Comparison of ENCODE assay signal across 21 cellular contexts in the genomic region with DNA sequence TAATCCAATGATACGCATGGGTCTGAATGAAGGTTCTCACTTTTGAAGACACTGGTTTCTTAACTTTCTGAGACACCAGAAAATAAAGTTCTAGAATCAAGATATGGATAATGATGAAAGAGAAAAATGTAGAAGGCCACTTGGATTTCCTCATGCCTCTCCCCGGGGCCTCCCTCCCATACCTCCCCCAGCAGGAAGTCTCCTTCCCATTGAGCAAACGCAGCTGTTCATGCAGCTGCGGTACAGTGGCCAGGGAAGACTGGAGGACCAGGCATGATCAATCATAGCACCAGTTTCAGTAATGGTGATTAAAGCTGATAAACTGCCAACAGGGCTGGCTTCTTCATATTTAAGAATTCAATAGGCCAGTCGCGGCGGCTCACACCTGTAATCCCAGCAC. TPM values are rescaled to one million over a fixed set of nuclear protein-coding genes. Genes with fewer than 3 reads are reported as not detected.
DNase-seq lines count a peak whose midpoint lies in the region; ATAC-seq, FAIRE-seq and TF ChIP-seq lines count a peak whose summit lies in the region.
"Had no signal": no experiment of that assay in that cellular context is flagged by ENCODE, and none has a peak within 500 bp of the region (broad histone marks: within the 10 kb centered on the region; RNA-seq: fewer than 3 reads in every experiment).

No MANE protein-coding gene starts in this region.

- no peak for TF ChIP-seq RAD21 in HepG2 (CRISPR knock-in tag; IDR thresholded peaks at IDR 0.05)

- no peaks in the 10 kb centered on the region for H3K9me3 Mint-ChIP-seq in activated T-cell treated with anti-CD3 and anti-CD28 coated beads, Interleukin-2, amount 50 U/mL, for 72 hours
- H3K9me3 Mint-ChIP-seq: activated B cell treated with CpG ODN at 0.5 μM for 24 hours, brain, GM23338, mesothelial cell of epicardium had no signal

- H3K27me3 ChIP-seq in sigmoid colon (no peaks in the 10 kb centered on the region), HepG2 (ENCODE audit: control insufficient read depth in 1 of 2, insufficient read depth in 2 of 2, low read length in 2 of 2) (no peaks in the 10 kb centered on the region)
- H3K27me3 ChIP-seq: esophagus squamous epithelium, Peyer's patch had no signal

- no peak for DNase-seq in activated T-cell treated with anti-CD3 and anti-CD28 coated beads, Interleukin-2, amount 50 U/mL, for 72 hours
- DNase-seq in activated T-cell treated with anti-CD3 and anti-CD28 coated beads, Interleukin-2, amount 50 U/mL, for 48 hours, result no peak
- DNase-seq in NCI-H2196 (lab: John Stamatoyannopoulos, UW; ENCODE audit: unreplicated experiment) (peak; percentile 40), fibroblast of villous mesenchyme (ENCODE audit: low read depth) (peak; percentile 75), sigmoid colon (peak; percentile 72), NCI-H2227 treated with DMSO at 0.1 percent for 48 hours (lab: John Stamatoyannopoulos, UW) (no peak), HepG2 (ENCODE audit: low spot score) (no peak), SW480 (ENCODE audit: low spot score) (no peak)
- DNase-seq: activated B cell treated with CpG ODN at 0.5 μM for 24 hours; activated naive CD4-positive, alpha-beta T cell; esophagus squamous epithelium; GDM1; NCI-H187; NCI-H524; Peyer's patch; stimulated activated CD4-positive, alpha-beta T cell treated with anti-CD3 and anti-CD28 coated beads, Interleukin-4, amount 100 ng/mL, for 1 hour had no signal

- 71 to 77% methylated on average over 7 of the region's 7 CpGs for WGBS in sigmoid colon, 2 donors
- 93% methylated on average over 7 of the region's 7 CpGs for WGBS in HepG2 (ENCODE audit: low lambda C conversion rate)

- ATAC-seq in activated T-cell treated with anti-CD3 and anti-CD28 coated beads, Interleukin-2, amount 50 U/mL, for 72 hours (replicated peaks in 1 of 2), result no peak
- no peak for ATAC-seq in HepG2
- ATAC-seq: GM23338 had no signal

- peaks cover 13 to 89% (median 35%) of the 10 kb centered on the region in 4 donors for H3K36me3 ChIP-seq in sigmoid colon
- H3K36me3 ChIP-seq in HepG2 (replicated peaks in 1 of 2; ENCODE audit: control insufficient read depth in 1 of 2, insufficient read depth in 2 of 2, low read length in 2 of 2), result peaks cover 29 to 74% of the 10 kb centered on the region in 2 experiments

- H2AFZ ChIP-seq in HepG2 (ENCODE audit: low read length), result no peak overlapping the region
- H2AFZ ChIP-seq: GM23338 had no signal

- H4K20me1 ChIP-seq in HepG2 (ENCODE audit: insufficient read depth, low read length), result no peaks in the 10 kb centered on the region

- H3K27me3 Mint-ChIP-seq in activated T-cell treated with anti-CD3 and anti-CD28 coated beads, Interleukin-2, amount 50 U/mL, for 72 hours (ENCODE audit: low read depth), result no peaks in the 10 kb centered on the region
- H3K27me3 Mint-ChIP-seq: activated B cell treated with CpG ODN at 0.5 μM for 24 hours, brain had no signal

- no peaks in the 10 kb centered on the region for H3K4me1 ChIP-seq in sigmoid colon
- peaks cover 27% of the 10 kb centered on the region for H3K4me1 ChIP-seq in HepG2 (ENCODE audit: insufficient read depth, low read length)
- H3K4me1 ChIP-seq: esophagus squamous epithelium, Peyer's patch had no signal

- POLR2A ChIA-PET in HepG2 (lab: Yijun Ruan, JAX), result interaction anchor here (0.5 to 2.6 kb wide), 3 partner anchors 10 to 572 kb away, joined by 3 to 10 read pairs (median 3); no protein-coding TSS in a partner anchor

- H3K27ac Mint-ChIP-seq in activated T-cell treated with anti-CD3 and anti-CD28 coated beads, Interleukin-2, amount 50 U/mL, for 72 hours, result peak overlapping the region; percentile 52
- H3K27ac Mint-ChIP-seq: GM23338 had no signal

- in situ Hi-C loops in HepG2 (cut with HindIII; ENCODE audit: extremely low pct_ligation_motif_present, low pct_unique_long_range_greater_than_20kb), result no loop called here

- CTCF ChIA-PET in HepG2 (lab: Yijun Ruan, JAX; ENCODE audit: low intra/inter-chr PET ratio, low total read pairs), result no interaction called here

- no peak overlapping the region for H3K4me2 ChIP-seq in HepG2 (ENCODE audit: low read depth, low read length)
- H3K4me2 ChIP-seq: GM23338 had no signal

- peaks cover 18% of the 10 kb centered on the region for H3K4me1 Mint-ChIP-seq in activated T-cell treated with anti-CD3 and anti-CD28 coated beads, Interleukin-2, amount 50 U/mL, for 72 hours (ENCODE audit: low read depth)
- H3K4me1 Mint-ChIP-seq: brain, GM23338, mesothelial cell of epicardium had no signal

- TF ChIP-seq POLR2A in sigmoid colon (IDR thresholded peaks at IDR 0.05), result no peak
- no peak for TF ChIP-seq POLR2A in HepG2 (IDR thresholded peaks at IDR 0.05; ENCODE audit: insufficient read depth in 1 of 2, low read depth in 2 of 2, low read length in 2 of 2)

- TF ChIP-seq CTCF in fibroblast of villous mesenchyme (IDR thresholded peaks at IDR 0.05; ENCODE audit: insufficient read depth, low read depth, low read length), result no peak
- no peak for TF ChIP-seq CTCF in sigmoid colon (IDR thresholded peaks at IDR 0.05)
- TF ChIP-seq CTCF in HepG2 (CRISPR knock-in tag; IDR thresholded peaks at IDR 0.05), result no peak

- intact Hi-C loops in sigmoid colon (cut with DNase I), result no loop called here
- intact Hi-C loops in HepG2 (cut with micrococcal nuclease; ENCODE audit: unreplicated experiment), result no loop called here

- TF ChIP-seq EP300 in sigmoid colon (IDR thresholded peaks at IDR 0.05) (no peak), HepG2 (IDR thresholded peaks at IDR 0.05; ENCODE audit: low read depth in 2 of 2, low read length in 2 of 2) (no peak), HepG2 (CRISPR knock-in tag; IDR thresholded peaks at IDR 0.05; ENCODE audit: borderline replicate concordance) (no peak)

- H3K79me2 ChIP-seq in HepG2 (ENCODE audit: insufficient read depth, low read length), result no peaks in the 10 kb centered on the region

- H3K4me3 Mint-ChIP-seq in activated T-cell treated with anti-CD3 and anti-CD28 coated beads, Interleukin-2, amount 50 U/mL, for 72 hours, result no peak overlapping the region
- H3K4me3 Mint-ChIP-seq: activated B cell treated with CpG ODN at 0.5 μM for 24 hours, brain, GM23338, mesothelial cell of epicardium had no signal

- no peak for FAIRE-seq in HepG2 (lab: Jason Lieb, UNC)
- FAIRE-seq: keratinocyte had no signal

- no peak overlapping the region for H3K9ac ChIP-seq in HepG2 (ENCODE audit: insufficient read depth, low read depth, low read length)

- H3K27ac ChIP-seq in sigmoid colon (peak overlapping the region in 2 of 4 donors; percentile 10 to 37), HepG2 (ENCODE audit: extremely low read length, insufficient read depth, low read length) (no peak overlapping the region)
- H3K27ac ChIP-seq: Peyer's patch, thoracic aorta had no signal

- no peaks in the 10 kb centered on the region for H3K9me3 ChIP-seq in sigmoid colon
- H3K9me3 ChIP-seq in HepG2 (ENCODE audit: low read length), result no peaks in the 10 kb centered on the region
- H3K9me3 ChIP-seq: esophagus squamous epithelium, Peyer's patch, thoracic aorta had no signal

- H3K4me3 ChIP-seq in fibroblast of villous mesenchyme (ENCODE audit: low read depth, low read length) (no peak overlapping the region), sigmoid colon (no peak overlapping the region), HepG2 (replicated peaks in 1 of 3; ENCODE audit: insufficient read depth in 1 of 3, low read depth in 2 of 3, low read length in 3 of 3) (no peak overlapping the region)
- H3K4me3 ChIP-seq: esophagus squamous epithelium, GM23338, Peyer's patch, thoracic aorta had no signal

- no TSS peak for BruUV-seq in HepG2 (replicated peaks; lab: Mats Ljungman, UMichigan)

- peaks cover 17 to 43% of the 10 kb centered on the region in 2 donors for H3K36me3 Mint-ChIP-seq in activated T-cell treated with anti-CD3 and anti-CD28 coated beads, Interleukin-2, amount 50 U/mL, for 72 hours (ENCODE audit: insufficient read depth in 2 of 2)

RNA-seq across cellular contexts. Expression of a gene that starts 10.9 kb away (rescaled TPM):
- total RNA-seq in activated T-cell treated with anti-CD3 and anti-CD28 coated beads, Interleukin-2, amount 50 U/mL, for 72 hours, result 100 to 1,000 TPM; 208 to 215 TPM
- 193 and 210 TPM in 2 replicates for total RNA-seq in fibroblast of villous mesenchyme
- total RNA-seq in sigmoid colon, result 100 to 1,000 TPM in 1 of 4 donors, 10 to 100 TPM in 3; 64.3 to 215 (median 85.5) TPM
- 100 to 1,000 TPM in 1 of 3 donors, 10 to 100 TPM in 2; 32.4 to 120 (median 42.0) TPM for polyA plus RNA-seq in sigmoid colon
- total RNA-seq in HepG2 (2016; rRNA removed; fragmentation: Illumina TruSeq; extraction: Trizol), result 59.1 and 66.2 TPM in 2 replicates
- 17.7 and 18.4 TPM in 2 replicates for total RNA-seq in HepG2 (2016; cell fraction: cytosol; rRNA removed; fragmentation: Illumina TruSeq; extraction: Trizol; ENCODE audit: low read depth)
- total RNA-seq in HepG2 (2016; cell fraction: insoluble cytoplasmic fraction; rRNA removed; fragmentation: Illumina TruSeq; extraction: Trizol), result 53.6 and 64.6 TPM in 2 replicates
- 19.8 and 23.1 TPM in 2 replicates for total RNA-seq in HepG2 (2016; cell fraction: membrane; rRNA removed; fragmentation: Illumina TruSeq; extraction: Trizol)
- total RNA-seq in HepG2 (2016; cell fraction: nucleus; rRNA removed; fragmentation: Illumina TruSeq; extraction: Trizol), result 105 and 127 TPM in 2 replicates
- 106 and 137 TPM in 2 replicates for polyA plus RNA-seq in HepG2 (2011; rRNA removed)
- polyA plus RNA-seq in HepG2 (2011; cell fraction: cytosol; rRNA removed), result 67.5 and 69.8 TPM in 2 replicates
- 915 and 1,017 TPM in 2 replicates for polyA plus RNA-seq in HepG2 (2011; cell fraction: nucleus; rRNA removed)
- polyA plus RNA-seq in HepG2 (2012), result 113 and 180 TPM in 2 replicates
- polyA plus RNA-seq in HepG2 (2016; cell fraction: cytosol; fragmentation: Illumina TruSeq; extraction: Trizol; ENCODE audit: low read depth), result 6.1 and 6.6 TPM in 2 replicates
- 42.9 and 62.8 TPM in 2 replicates for polyA plus RNA-seq in HepG2 (2016; cell fraction: insoluble cytoplasmic fraction; fragmentation: Illumina TruSeq; extraction: Trizol; ENCODE audit: low read depth)
- 9.9 and 10.5 TPM in 2 replicates for polyA plus RNA-seq in HepG2 (2016; cell fraction: membrane; fragmentation: Illumina TruSeq; extraction: Trizol; ENCODE audit: low read depth)
- polyA plus RNA-seq in HepG2 (2016; cell fraction: nucleus; fragmentation: Illumina TruSeq; extraction: Trizol; ENCODE audit: insufficient read depth, low read depth), result 262 and 285 TPM in 2 replicates
- 142 and 234 TPM in 2 replicates for polyA minus RNA-seq in HepG2 (2011; rRNA and poly(A)+ RNA removed; ENCODE audit: low replicate concordance)
- polyA minus RNA-seq in HepG2 (2011; cell fraction: cytosol; rRNA and poly(A)+ RNA removed), result 82.8 and 97.7 TPM in 2 replicates
- polyA minus RNA-seq in HepG2 (2011; cell fraction: nucleus; rRNA and poly(A)+ RNA removed), result 335 and 414 TPM in 2 replicates

RNA-seq across cellular contexts. Expression of a gene that starts 30.3 kb away (rescaled TPM):
- total RNA-seq in activated T-cell treated with anti-CD3 and anti-CD28 coated beads, Interleukin-2, amount 50 U/mL, for 72 hours, result 10 to 100 TPM; 36.5 to 38.5 TPM
- total RNA-seq in fibroblast of villous mesenchyme (65.7 and 90.2 TPM in 2 replicates), sigmoid colon (10 to 100 TPM; 19.6 to 46.5 (median 31.3) TPM), HepG2 (2016; rRNA removed; fragmentation: Illumina TruSeq; extraction: Trizol) (22.1 and 61.3 TPM in 2 replicates)
- polyA plus RNA-seq in sigmoid colon (10 to 100 TPM in 1 of 3 donors, 1 to 10 TPM in 2; 1.2 to 16.5 (median 3.2) TPM), HepG2 (2011; rRNA removed) (38.0 and 41.8 TPM in 2 replicates)
- 10.9 and 11.1 TPM in 2 replicates for total RNA-seq in HepG2 (2016; cell fraction: cytosol; rRNA removed; fragmentation: Illumina TruSeq; extraction: Trizol; ENCODE audit: low read depth)
- total RNA-seq in HepG2 (2016; cell fraction: insoluble cytoplasmic fraction; rRNA removed; fragmentation: Illumina TruSeq; extraction: Trizol), result 19.7 and 63.8 TPM in 2 replicates
- total RNA-seq in HepG2 (2016; cell fraction: membrane; rRNA removed; fragmentation: Illumina TruSeq; extraction: Trizol), result 9.9 and 11.1 TPM in 2 replicates
- 63.2 and 69.4 TPM in 2 replicates for total RNA-seq in HepG2 (2016; cell fraction: nucleus; rRNA removed; fragmentation: Illumina TruSeq; extraction: Trizol)
- 25.5 and 33.1 TPM in 2 replicates for polyA plus RNA-seq in HepG2 (2011; cell fraction: cytosol; rRNA removed)
- polyA plus RNA-seq in HepG2 (2011; cell fraction: nucleus; rRNA removed), result 95.2 and 109 TPM in 2 replicates
- polyA plus RNA-seq in HepG2 (2012), result 43.3 and 52.6 TPM in 2 replicates
- polyA plus RNA-seq in HepG2 (2016; cell fraction: cytosol; fragmentation: Illumina TruSeq; extraction: Trizol; ENCODE audit: low read depth), result 2.6 and 3.2 TPM in 2 replicates
- polyA plus RNA-seq in HepG2 (2016; cell fraction: insoluble cytoplasmic fraction; fragmentation: Illumina TruSeq; extraction: Trizol; ENCODE audit: low read depth), result 16.4 and 18.7 TPM in 2 replicates
- 3.9 and 5.8 TPM in 2 replicates for polyA plus RNA-seq in HepG2 (2016; cell fraction: membrane; fragmentation: Illumina TruSeq; extraction: Trizol; ENCODE audit: low read depth)
- 85.8 and 96.2 TPM in 2 replicates for polyA plus RNA-seq in HepG2 (2016; cell fraction: nucleus; fragmentation: Illumina TruSeq; extraction: Trizol; ENCODE audit: insufficient read depth, low read depth)
- 58.6 and 79.4 TPM in 2 replicates for polyA minus RNA-seq in HepG2 (2011; rRNA and poly(A)+ RNA removed; ENCODE audit: low replicate concordance)
- 32.4 and 33.9 TPM in 2 replicates for polyA minus RNA-seq in HepG2 (2011; cell fraction: cytosol; rRNA and poly(A)+ RNA removed)
- polyA minus RNA-seq in HepG2 (2011; cell fraction: nucleus; rRNA and poly(A)+ RNA removed), result 40.7 and 45.0 TPM in 2 replicates

RNA-seq across cellular contexts. Expression of a gene that starts 30.6 kb away (rescaled TPM):
- 10 to 100 TPM; 43.7 to 52.7 TPM for total RNA-seq in activated T-cell treated with anti-CD3 and anti-CD28 coated beads, Interleukin-2, amount 50 U/mL, for 72 hours
- 21.9 and 26.3 TPM in 2 replicates for total RNA-seq in fibroblast of villous mesenchyme
- 10 to 100 TPM; 10.8 to 21.3 (median 15.3) TPM for total RNA-seq in sigmoid colon
- 10 to 100 TPM; 10.8 to 44.1 (median 13.2) TPM for polyA plus RNA-seq in sigmoid colon
- 59.2 and 63.3 TPM in 2 replicates for total RNA-seq in HepG2 (2016; rRNA removed; fragmentation: Illumina TruSeq; extraction: Trizol)
- total RNA-seq in HepG2 (2016; cell fraction: cytosol; rRNA removed; fragmentation: Illumina TruSeq; extraction: Trizol; ENCODE audit: low read depth), result 13.9 and 15.0 TPM in 2 replicates
- total RNA-seq in HepG2 (2016; cell fraction: insoluble cytoplasmic fraction; rRNA removed; fragmentation: Illumina TruSeq; extraction: Trizol), result 60.4 and 64.9 TPM in 2 replicates
- 28.3 and 30.7 TPM in 2 replicates for total RNA-seq in HepG2 (2016; cell fraction: membrane; rRNA removed; fragmentation: Illumina TruSeq; extraction: Trizol)
- 33.6 and 42.6 TPM in 2 replicates for total RNA-seq in HepG2 (2016; cell fraction: nucleus; rRNA removed; fragmentation: Illumina TruSeq; extraction: Trizol)
- polyA plus RNA-seq in HepG2 (2011; rRNA removed), result 26.9 and 28.1 TPM in 2 replicates
- polyA plus RNA-seq in HepG2 (2011; cell fraction: cytosol; rRNA removed), result 30.3 and 30.6 TPM in 2 replicates
- 14.7 TPM in 2 replicates for polyA plus RNA-seq in HepG2 (2011; cell fraction: nucleus; rRNA removed)
- 25.4 and 26.7 TPM in 2 replicates for polyA plus RNA-seq in HepG2 (2012)
- 13.0 and 14.1 TPM in 2 replicates for polyA plus RNA-seq in HepG2 (2016; cell fraction: cytosol; fragmentation: Illumina TruSeq; extraction: Trizol; ENCODE audit: low read depth)
- 66.0 and 67.8 TPM in 2 replicates for polyA plus RNA-seq in HepG2 (2016; cell fraction: insoluble cytoplasmic fraction; fragmentation: Illumina TruSeq; extraction: Trizol; ENCODE audit: low read depth)
- polyA plus RNA-seq in HepG2 (2016; cell fraction: membrane; fragmentation: Illumina TruSeq; extraction: Trizol; ENCODE audit: low read depth), result 18.8 and 20.4 TPM in 2 replicates
- 58.4 and 65.8 TPM in 2 replicates for polyA plus RNA-seq in HepG2 (2016; cell fraction: nucleus; fragmentation: Illumina TruSeq; extraction: Trizol; ENCODE audit: insufficient read depth, low read depth)
- polyA minus RNA-seq in HepG2 (2011; rRNA and poly(A)+ RNA removed; ENCODE audit: low replicate concordance), result 24.1 and 67.1 TPM in 2 replicates
- 7.8 TPM in 2 replicates for polyA minus RNA-seq in HepG2 (2011; cell fraction: cytosol; rRNA and poly(A)+ RNA removed)
- 16.9 and 21.1 TPM in 2 replicates for polyA minus RNA-seq in HepG2 (2011; cell fraction: nucleus; rRNA and poly(A)+ RNA removed)

Comparison
In these comparisons a context has a peak if more than half of its experiments do, and no peak if none do; other contexts are left out.
1. DNase-seq: peak in NCI-H2196 (single experiment), fibroblast of villous mesenchyme (single experiment) and sigmoid colon (single experiment); none in activated T-cell treated with anti-CD3 and anti-CD28 coated beads, Interleukin-2, amount 50 U/mL, for 72 hours (0 of 2), activated T-cell treated with anti-CD3 and anti-CD28 coated beads, Interleukin-2, amount 50 U/mL, for 48 hours (0 of 2), NCI-H2227 treated with DMSO at 0.1 percent for 48 hours (single experiment), HepG2 (single experiment) and SW480 (single experiment).